ENCODE assay signal across 12 cellular contexts in the genomic region with DNA sequence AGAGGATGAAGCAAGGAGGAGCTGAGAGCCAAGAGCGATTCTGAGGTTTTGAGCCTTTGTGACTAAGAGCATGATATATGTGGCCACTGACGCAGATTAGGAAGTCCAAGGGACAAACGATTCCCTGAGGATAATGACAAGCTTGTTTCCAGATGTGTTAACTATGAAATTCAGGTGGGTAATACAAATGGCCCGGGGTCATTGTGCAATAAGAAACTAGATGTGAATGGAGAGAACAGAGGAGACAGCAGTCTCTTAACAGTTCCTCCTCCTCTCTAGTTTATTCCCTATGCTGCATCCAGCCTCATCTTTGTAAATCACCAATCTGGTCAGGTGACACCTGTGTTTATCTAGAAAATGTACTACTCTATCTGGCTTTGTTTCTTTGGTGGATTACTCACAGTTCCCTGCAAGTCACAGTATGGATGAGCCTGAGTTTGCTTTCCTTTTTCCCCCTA.
A peak's percentile ranks its signal among the peaks of the same experiment; 100 is the strongest.
DNase-seq lines count a peak whose midpoint lies in the region; FAIRE-seq and TF ChIP-seq lines count a peak whose summit lies in the region.
"Had no signal": no experiment of that assay in that cellular context is flagged by ENCODE, and none has a peak within 500 bp of the region (broad histone marks: within the 10 kb centered on the region; RNA-seq: fewer than 3 reads in every experiment).

No MANE protein-coding gene starts in this region.

- DNase-seq in H4 (ENCODE audit: low spot score) (peak; percentile 92), RKO (ENCODE audit: low spot score) (peak; percentile 44), epithelial cell of prostate (ENCODE audit: low read depth, low spot score) (peak; percentile 82), skeletal muscle cell (ENCODE audit: low read depth) (peak; percentile 95), kidney (no peak), neuronal stem cell (ENCODE audit: low spot score) (no peak), mucosa of gallbladder (ENCODE audit: low spot score) (no peak)
- DNase-seq in stimulated activated CD4-positive, alpha-beta T cell treated with anti-CD3 and anti-CD28 coated beads, Interleukin-2, amount 100 ng/mL, for 24 hours, result no peak
- DNase-seq: hippocampal formation; NCI-H1092 treated with DMSO at 0.1 percent for 48 hours; stimulated activated CD4-positive, alpha-beta T cell treated with anti-CD3 and anti-CD28 coated beads, Interleukin-2, amount 100 ng/mL, for 48 hours had no signal

- no peak overlapping the region for H2AK5ac ChIP-seq in neuronal stem cell (ENCODE audit: low read depth, low read length)

- no peak overlapping the region for H2BK12ac ChIP-seq in neuronal stem cell (ENCODE audit: low read length)

- H3K79me1 ChIP-seq in neuronal stem cell (ENCODE audit: low read depth, low read length), result no peaks in the 10 kb centered on the region

- no peak overlapping the region for H3K9ac ChIP-seq in kidney (ENCODE audit: low read length in 2 of 2)
- H3K9ac ChIP-seq in neuronal stem cell (ENCODE audit: low read depth, low read length, poor library complexity), result no peak overlapping the region

- no peaks in the 10 kb centered on the region for H3K9me3 ChIP-seq in kidney (ENCODE audit: control insufficient read depth in 1 of 2, low read length in 2 of 2)
- no peaks in the 10 kb centered on the region for H3K9me3 ChIP-seq in neuronal stem cell (replicated peaks in 1 of 2; ENCODE audit: control insufficient read depth in 2 of 2, insufficient read depth in 1 of 2, low read depth in 1 of 2, low read length in 2 of 2)
- H3K9me3 ChIP-seq: thoracic aorta had no signal

- H3K4ac ChIP-seq in neuronal stem cell (ENCODE audit: low read length), result no peak overlapping the region

- H3K36me3 ChIP-seq in kidney (ENCODE audit: control insufficient read depth in 1 of 2, insufficient read depth in 2 of 2, low read length in 2 of 2) (no peaks in the 10 kb centered on the region), neuronal stem cell (replicated peaks in 1 of 2; ENCODE audit: control insufficient read depth in 2 of 2, insufficient read depth in 2 of 2, low read length in 2 of 2) (no peaks in the 10 kb centered on the region)
- H3K36me3 ChIP-seq: thoracic aorta had no signal

- peak overlapping the region; percentile 88 for H3K27ac ChIP-seq in epithelial cell of prostate
- no peak overlapping the region for H3K27ac ChIP-seq in kidney (ENCODE audit: low read depth in 2 of 2, low read length in 2 of 2)
- no peak overlapping the region for H3K27ac ChIP-seq in neuronal stem cell (replicated peaks; ENCODE audit: low read length)
- H3K27ac ChIP-seq: thoracic aorta had no signal

- H3K4me3 ChIP-seq in skeletal muscle cell (ENCODE audit: low read depth, low read length) (no peak overlapping the region), kidney (ENCODE audit: low read length in 2 of 2) (no peak overlapping the region), neuronal stem cell (ENCODE audit: low read length in 2 of 2) (no peak overlapping the region)
- H3K4me3 ChIP-seq: thoracic aorta had no signal

- intact Hi-C loops in kidney (cut with DNase I), result no loop called here

- H3K27me3 ChIP-seq in neuronal stem cell (ENCODE audit: control insufficient read depth in 3 of 3, insufficient read depth in 3 of 3, low read depth in 1 of 3, low read length in 3 of 3), result no peaks in the 10 kb centered on the region

- no peak overlapping the region for H4K91ac ChIP-seq in neuronal stem cell (ENCODE audit: low read depth, low read length, poor library complexity)

- H3K14ac ChIP-seq in neuronal stem cell (ENCODE audit: low read length), result no peak overlapping the region

- no peak overlapping the region for H3K4me2 ChIP-seq in neuronal stem cell (ENCODE audit: insufficient read depth, low read length, poor library complexity, severe bottlenecking)

- H2BK5ac ChIP-seq in neuronal stem cell (ENCODE audit: low read length), result no peak overlapping the region

- H2BK120ac ChIP-seq in neuronal stem cell (ENCODE audit: low read depth, low read length), result no peak overlapping the region

- whole genome bisulfite sequencing in neuronal stem cell (ENCODE audit: extremely low coverage in 2 of 2, insufficient read length in 2 of 2, insufficient replicate concordance in 1 of 2), 2 donors, result no CpG with 5 or more reads among the region's 4 CpGs

- H3K4me1 ChIP-seq in kidney (ENCODE audit: control insufficient read depth in 1 of 2, insufficient read depth in 1 of 2, low read depth in 1 of 2, low read length in 2 of 2), result peaks cover 6 to 14% of the 10 kb centered on the region in 2 donors
- no peaks in the 10 kb centered on the region for H3K4me1 ChIP-seq in neuronal stem cell (ENCODE audit: control insufficient read depth in 2 of 2, insufficient read depth in 1 of 2, low read depth in 1 of 2, low read length in 2 of 2)

- H3K23ac ChIP-seq in neuronal stem cell (ENCODE audit: low read depth, low read length, poor library complexity), result no peak overlapping the region

- H3K18ac ChIP-seq in neuronal stem cell (ENCODE audit: low read length), result no peak overlapping the region

- no peak for FAIRE-seq in kidney (lab: Jason Lieb, UNC)

- no peak overlapping the region for H4K8ac ChIP-seq in neuronal stem cell (ENCODE audit: low read depth, low read length)

- H2BK15ac ChIP-seq in neuronal stem cell (ENCODE audit: low read length), result no peak overlapping the region

- H2AFZ ChIP-seq in neuronal stem cell (ENCODE audit: low read length), result no peak overlapping the region

- no peak for TF ChIP-seq CTCF in kidney (IDR thresholded peaks at IDR 0.05; ENCODE audit: borderline replicate concordance, extremely low read depth, insufficient read depth)

Comparison
In these comparisons a context has a peak if more than half of its experiments do, and no peak if none do; other contexts are left out.
1. DNase-seq: peak in H4 (single experiment), RKO (single experiment), epithelial cell of prostate (single experiment) and skeletal muscle cell (single experiment); none in kidney (single experiment), neuronal stem cell (single experiment), mucosa of gallbladder (single experiment) and stimulated activated CD4-positive, alpha-beta T cell treated with anti-CD3 and anti-CD28 coated beads, Interleukin-2, amount 100 ng/mL, for 24 hours (0 of 2).